ENCODE assay signal across 1 cellular context in the genomic region with DNA sequence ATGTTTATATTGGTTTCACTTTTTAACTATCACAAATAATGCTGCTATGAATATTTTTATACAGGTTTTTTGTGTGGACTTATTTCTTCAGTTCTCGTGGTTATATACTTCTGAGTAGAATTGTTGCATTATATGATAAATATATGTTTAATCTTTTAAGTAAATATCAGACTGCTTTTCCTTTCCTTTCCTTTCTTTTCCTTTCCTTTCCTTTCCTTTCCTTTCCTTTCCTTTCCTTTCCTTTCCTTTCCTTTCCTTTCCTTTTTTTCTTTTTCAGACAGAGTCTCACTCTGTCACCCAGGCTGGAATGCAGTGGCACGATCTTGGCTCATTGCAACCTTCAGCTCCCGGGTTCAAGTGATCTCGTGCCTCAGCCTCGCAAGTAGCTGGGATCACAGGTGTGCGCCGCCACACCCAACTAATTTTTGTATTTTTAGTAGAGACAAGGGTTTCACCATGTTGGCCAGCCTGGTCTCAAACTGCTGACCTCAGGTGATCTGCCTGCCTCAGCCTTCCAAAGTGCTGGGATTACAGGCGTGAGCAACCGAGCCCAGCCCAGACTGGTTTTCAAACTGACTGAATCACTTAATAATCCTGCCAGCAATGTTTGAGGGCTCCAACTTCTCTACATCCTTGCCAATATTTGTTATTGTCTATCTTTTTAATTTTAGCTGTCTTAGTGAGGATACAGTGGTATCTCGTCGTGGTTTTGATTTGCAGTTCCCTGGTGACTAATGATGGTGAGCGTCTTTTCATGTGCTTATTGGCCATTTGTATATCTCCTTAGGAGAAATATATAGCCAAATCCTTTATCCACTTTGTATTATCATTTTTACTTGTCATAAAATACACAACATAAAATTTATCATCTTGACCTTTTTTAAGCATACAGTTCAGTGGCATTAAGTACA.
TF ChIP-seq lines count a peak whose summit lies in the region.

No MANE protein-coding gene starts in this region.

TF ChIP-seq in HCT116, 20 proteins besides CTCF, POLR2A, EP300 and RAD21:
- TF ChIP-seq SP1 (IDR thresholded peaks at IDR 0.05; ENCODE audit: low read depth) (no peak), POLR2AphosphoS5 (IDR thresholded peaks at IDR 0.05; ENCODE audit: low read depth, low read length) (no peak), TCF7L2 (IDR thresholded peaks at IDR 0.05; ENCODE audit: borderline replicate concordance, extremely low read depth, insufficient read depth, insufficient read length) (no peak), CBX3 (IDR thresholded peaks at IDR 0.05; ENCODE audit: low read depth) (no peak), JUND (IDR thresholded peaks at IDR 0.05) (no peak), ATF3 (IDR thresholded peaks at IDR 0.05) (no peak), ZFX (IDR thresholded peaks at IDR 0.05) (no peak), YY1 (IDR thresholded peaks at IDR 0.05; ENCODE audit: extremely low read depth, insufficient replicate concordance, low read depth, low read length) (no peak)
TF ChIP-seq in HCT116: peak in this region for 0.
